ENCODE assay signal across 25 cellular contexts in the genomic region with DNA sequence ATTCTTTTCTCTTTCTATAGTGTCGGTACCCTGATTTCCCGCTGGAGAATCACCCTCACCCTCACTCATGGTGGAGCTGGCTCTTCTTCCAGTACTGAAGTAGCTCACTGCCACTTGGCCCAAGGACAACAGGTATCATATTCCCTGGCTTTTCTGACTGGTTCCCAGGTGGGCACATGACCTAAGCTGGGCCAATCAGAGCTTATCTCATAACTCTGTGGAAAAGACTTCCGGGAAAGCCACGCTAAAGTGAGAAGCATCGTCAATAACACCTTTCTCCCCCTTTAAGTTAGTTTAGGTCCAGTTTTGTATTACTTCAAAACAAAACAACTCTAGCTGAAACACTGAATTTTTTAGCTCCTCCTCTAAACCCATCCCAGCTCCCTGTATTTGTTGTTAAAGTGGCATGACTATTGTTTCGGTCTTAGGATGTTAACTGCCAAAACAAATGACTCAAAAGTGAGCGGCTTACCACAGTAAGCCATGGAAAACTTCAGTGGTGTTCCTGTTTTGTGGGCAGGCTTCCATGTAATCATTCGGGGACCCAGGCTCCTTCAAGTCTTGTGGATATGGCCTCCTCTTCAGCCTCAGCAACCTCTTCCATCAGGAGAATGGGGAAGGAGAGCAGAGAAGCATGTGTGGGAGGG.
DNase-seq lines count a peak whose midpoint lies in the region; ATAC-seq and TF ChIP-seq lines count a peak whose summit lies in the region.
"Had no signal": no experiment of that assay in that cellular context is flagged by ENCODE, and none has a peak within 500 bp of the region (broad histone marks: within the 10 kb centered on the region; RNA-seq: fewer than 3 reads in every experiment).

No MANE protein-coding gene starts in this region.

- CTCF ChIA-PET in MCF 10A (lab: Yijun Ruan, JAX) (interaction anchor here (0.6 to 1.0 kb wide), 4 partner anchors 13 to 215 kb away, joined by 3 read pairs; no protein-coding TSS in a partner anchor), WTC11 (lab: Charles Lee) (interaction anchor here (2.6 kb wide), 1 partner anchor 222 kb away, joined by 11 read pairs; no protein-coding TSS in a partner anchor)

- POLR2A ChIA-PET in MCF 10A (lab: Yijun Ruan, JAX) = interaction anchor here (0.6 to 5.3 kb wide), 7 partner anchors 9 to 189 kb away, joined by 3 to 73 read pairs (median 5); no protein-coding TSS in a partner anchor
- POLR2A ChIA-PET in WTC11 (lab: Charles Lee) = no interaction called here

- ATAC-seq in WTC11 (no peak), sciatic nerve (no peak), left lung (no peak)
- ATAC-seq: heart left ventricle; stimulated activated memory B cell treated with anti-CD40 and anti-IgM and Interleukin-4, amounts not matched to agents 10 μg/mL and 1 μg/mL and 100 μg/mL, for 72 hours had no signal

- H3K27me3 Mint-ChIP-seq in MCF 10A (ENCODE audit: insufficient read depth, unreplicated experiment) (no peaks in the 10 kb centered on the region), WTC11 (ENCODE audit: low read depth) (peaks cover under 1% of the 10 kb centered on the region), progenitor cell of endocrine pancreas (peaks cover 79% of the 10 kb centered on the region)

- H3K36me3 ChIP-seq in breast epithelium (no peaks in the 10 kb centered on the region), left lung (no peaks in the 10 kb centered on the region)
- H3K36me3 ChIP-seq: heart left ventricle, SJCRH30 had no signal

- no peak for TF ChIP-seq POLR2A in breast epithelium (IDR thresholded peaks at IDR 0.05)

- H3K9me3 ChIP-seq in breast epithelium = no peaks in the 10 kb centered on the region
- no peaks in the 10 kb centered on the region for H3K9me3 ChIP-seq in left lung
- H3K9me3 ChIP-seq: heart left ventricle, SJCRH30 had no signal

- DNase-seq in MCF 10A (ENCODE audit: unreplicated experiment) = peak; percentile 32
- DNase-seq in breast epithelium (ENCODE audit: low spot score in 2 of 2) = no peak
- DNase-seq in WTC11 (ENCODE audit: low spot score) = no peak
- peak; percentile 79 for DNase-seq in fibroblast of mammary gland (ENCODE audit: low read depth)
- DNase-seq in sciatic nerve (ENCODE audit: low spot score) = no peak
- no peak for DNase-seq in left lung
- DNase-seq in progenitor cell of endocrine pancreas (ENCODE audit: low spot score, unreplicated experiment) = no peak
- DNase-seq in epidermal melanocyte (ENCODE audit: insufficient read length, low spot score) = no peak
- DNase-seq: activated CD4-positive, alpha-beta T cell treated with anti-CD3 and anti-CD28 coated beads for 4 hours; activated CD8-positive, alpha-beta memory T cell treated with anti-CD3 and anti-CD28 coated beads, Interleukin-2, amount 50 U/mL, for 48 hours; activated gamma-delta T cell; amygdala; CD4-positive, CD25-positive, alpha-beta regulatory T cell; DND-41; erythroblast; heart left ventricle; mesendoderm; NCI-H1930; NCI-H69; nephron progenitor cell; OCI-M1 had no signal

- peaks cover 30% of the 10 kb centered on the region for H3K4me1 Mint-ChIP-seq in MCF 10A (ENCODE audit: insufficient read depth, unreplicated experiment)
- peaks cover 40% of the 10 kb centered on the region for H3K4me1 Mint-ChIP-seq in WTC11
- H3K4me1 Mint-ChIP-seq in progenitor cell of endocrine pancreas (ENCODE audit: low read depth) = peaks cover 7% of the 10 kb centered on the region

- no TSS peak for BruUV-seq in MCF 10A (replicated peaks; lab: Mats Ljungman, UMichigan)

- H3K36me3 Mint-ChIP-seq in MCF 10A (ENCODE audit: insufficient read depth, unreplicated experiment) = peaks cover 5% of the 10 kb centered on the region
- H3K36me3 Mint-ChIP-seq in WTC11 = no peaks in the 10 kb centered on the region
- H3K36me3 Mint-ChIP-seq in progenitor cell of endocrine pancreas (ENCODE audit: insufficient read depth) = no peaks in the 10 kb centered on the region
- H3K36me3 Mint-ChIP-seq: CD4-positive, CD25-positive, alpha-beta regulatory T cell; stimulated activated memory B cell treated with anti-CD40 and anti-IgM and Interleukin-4, amounts not matched to agents 10 μg/mL and 1 μg/mL and 100 μg/mL, for 72 hours; type B pancreatic cell had no signal

- H3K9me3 Mint-ChIP-seq in MCF 10A (ENCODE audit: unreplicated experiment) = peaks cover 8% of the 10 kb centered on the region
- H3K9me3 Mint-ChIP-seq in WTC11 = peaks cover 6% of the 10 kb centered on the region; the same call in 1 of the 2 replicates
- no peaks in the 10 kb centered on the region for H3K9me3 Mint-ChIP-seq in progenitor cell of endocrine pancreas (ENCODE audit: low read depth)
- H3K9me3 Mint-ChIP-seq: nephron progenitor cell; stimulated activated memory B cell treated with anti-CD40 and anti-IgM and Interleukin-4, amounts not matched to agents 10 μg/mL and 1 μg/mL and 100 μg/mL, for 72 hours had no signal

- H3K4me1 ChIP-seq in breast epithelium (no peaks in the 10 kb centered on the region), left lung (peaks cover 3 to 15% of the 10 kb centered on the region in 2 donors)
- H3K4me1 ChIP-seq: SJCRH30 had no signal

- H3K27ac ChIP-seq in breast epithelium (no peak overlapping the region), left lung (no peak overlapping the region)
- H3K27ac ChIP-seq: coronary artery, heart left ventricle, SJCRH30 had no signal

- intact Hi-C loops in MCF 10A (cut with micrococcal nuclease) = no loop called here
- intact Hi-C loops in breast epithelium (cut with DNase I; ENCODE audit: low total_unique reads) = no loop called here
- intact Hi-C loops in sciatic nerve (cut with DNase I) = no loop called here
- intact Hi-C loops in left lung (cut with DNase I) = no loop called here

- H3K27ac Mint-ChIP-seq in MCF 10A (ENCODE audit: low read depth, unreplicated experiment) (peak overlapping the region; percentile 67), WTC11 (no peak overlapping the region), progenitor cell of endocrine pancreas (no peak overlapping the region)
- H3K27ac Mint-ChIP-seq: stimulated activated memory B cell treated with anti-CD40 and anti-IgM and Interleukin-4, amounts not matched to agents 10 μg/mL and 1 μg/mL and 100 μg/mL, for 72 hours; type B pancreatic cell had no signal

- H3K27me3 ChIP-seq in breast epithelium (peaks cover 0 to 3% of the 10 kb centered on the region in 2 donors), left lung (peaks cover 16 to 20% of the 10 kb centered on the region in 2 donors)
- H3K27me3 ChIP-seq: SJCRH30 had no signal

- TF ChIP-seq CTCF in MCF 10A (IDR thresholded peaks at IDR 0.05; ENCODE audit: unreplicated experiment) = no peak
- TF ChIP-seq CTCF in breast epithelium (IDR thresholded peaks at IDR 0.05) = no peak
- no peak for TF ChIP-seq CTCF in WTC11 (IDR thresholded peaks at IDR 0.05)
- TF ChIP-seq CTCF in fibroblast of mammary gland (conservative IDR thresholded peaks at IDR 0.05; ENCODE audit: control insufficient read depth, insufficient read depth, low read depth, low read length) = no peak
- no peak for TF ChIP-seq CTCF in left lung (IDR thresholded peaks at IDR 0.05)
- TF ChIP-seq CTCF in progenitor cell of endocrine pancreas (IDR thresholded peaks at IDR 0.05; ENCODE audit: unreplicated experiment) = no peak

- H3K4me3 Mint-ChIP-seq in MCF 10A (ENCODE audit: unreplicated experiment) (no peak overlapping the region), WTC11 (no peak overlapping the region), progenitor cell of endocrine pancreas (ENCODE audit: low read depth) (no peak overlapping the region)
- H3K4me3 Mint-ChIP-seq: CD4-positive, CD25-positive, alpha-beta regulatory T cell; nephron progenitor cell; stimulated activated memory B cell treated with anti-CD40 and anti-IgM and Interleukin-4, amounts not matched to agents 10 μg/mL and 1 μg/mL and 100 μg/mL, for 72 hours; type B pancreatic cell had no signal

- H3K4me3 ChIP-seq in breast epithelium (no peak overlapping the region), fibroblast of mammary gland (ENCODE audit: control insufficient read depth, low read depth, low read length) (no peak overlapping the region), left lung (no peak overlapping the region)
- H3K4me3 ChIP-seq: coronary artery, heart left ventricle, SJCRH30 had no signal

TF ChIP-seq in WTC11, 78 proteins besides CTCF, POLR2A, EP300 and RAD21 (continues in another document):
- TF ChIP-seq NFYB (CRISPR knock-in tag; conservative IDR thresholded peaks at IDR 0.05; ENCODE audit: low read depth) = 0 out of 2 replicates have a peak, but pooled peaks have one; percentile 15
- TF ChIP-seq, protein P1, sequence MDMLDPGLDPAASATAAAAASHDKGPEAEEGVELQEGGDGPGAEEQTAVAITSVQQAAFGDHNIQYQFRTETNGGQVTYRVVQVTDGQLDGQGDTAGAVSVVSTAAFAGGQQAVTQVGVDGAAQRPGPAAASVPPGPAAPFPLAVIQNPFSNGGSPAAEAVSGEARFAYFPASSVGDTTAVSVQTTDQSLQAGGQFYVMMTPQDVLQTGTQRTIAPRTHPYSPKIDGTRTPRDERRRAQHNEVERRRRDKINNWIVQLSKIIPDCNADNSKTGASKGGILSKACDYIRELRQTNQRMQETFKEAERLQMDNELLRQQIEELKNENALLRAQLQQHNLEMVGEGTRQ (CRISPR knock-in tag; IDR thresholded peaks at IDR 0.05) = peak; percentile 78
- TF ChIP-seq, protein P2, sequence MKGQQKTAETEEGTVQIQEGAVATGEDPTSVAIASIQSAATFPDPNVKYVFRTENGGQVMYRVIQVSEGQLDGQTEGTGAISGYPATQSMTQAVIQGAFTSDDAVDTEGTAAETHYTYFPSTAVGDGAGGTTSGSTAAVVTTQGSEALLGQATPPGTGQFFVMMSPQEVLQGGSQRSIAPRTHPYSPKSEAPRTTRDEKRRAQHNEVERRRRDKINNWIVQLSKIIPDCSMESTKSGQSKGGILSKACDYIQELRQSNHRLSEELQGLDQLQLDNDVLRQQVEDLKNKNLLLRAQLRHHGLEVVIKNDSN (CRISPR knock-in tag; IDR thresholded peaks at IDR 0.05) = peak; percentile 54; the same call in 1 of the 2 replicates

Comparison
In these comparisons a context has a peak if more than half of its experiments do, and no peak if none do; other contexts are left out.
1. DNase-seq: peak in MCF 10A (single experiment) and fibroblast of mammary gland (single experiment); none in breast epithelium (0 of 2), WTC11 (single experiment), sciatic nerve (single experiment), left lung (0 of 2), progenitor cell of endocrine pancreas (single experiment) and epidermal melanocyte (single experiment).